Comparison of ENCODE assay signal across 15 cellular contexts in genomic region chr1:104878203-104878911, GRCh38.
DNase-seq lines count a peak whose midpoint lies in the region; ATAC-seq, FAIRE-seq and TF ChIP-seq lines count a peak whose summit lies in the region.
"Had no signal": no experiment of that assay in that cellular context is flagged by ENCODE, and none has a peak within 500 bp of the region (broad histone marks: within the 10 kb centered on the region; RNA-seq: fewer than 3 reads in every experiment).

No MANE protein-coding gene starts in this region.

- in situ Hi-C loops in HepG2 (cut with HindIII; ENCODE audit: extremely low pct_ligation_motif_present, low pct_unique_long_range_greater_than_20kb), result no loop called here

- no peaks in the 10 kb centered on the region for H3K79me1 ChIP-seq in H1 (ENCODE audit: low read depth, low read length)

- peak; percentile 3 for DNase-seq in HepG2 (ENCODE audit: low spot score)
- no peak for DNase-seq in right lobe of liver
- DNase-seq in NAMALWA (ENCODE audit: low spot score), result peak; percentile 46
- DNase-seq in H1 (ENCODE audit: low read depth in 1 of 2, low spot score in 2 of 2), result peak; percentile 17 to 53
- DNase-seq in iPS-NIHi7 (ENCODE audit: extremely low spot score), result no peak
- DNase-seq in LoVo (ENCODE audit: low spot score), result no peak
- DNase-seq in NOMO-1 treated with DMSO at 0.1 percent for 48 hours (lab: John Stamatoyannopoulos, UW; ENCODE audit: unreplicated experiment), result no peak
- DNase-seq: activated CD4-positive, alpha-beta T cell treated with anti-CD3 and anti-CD28 coated beads for 36 hours; anterior cingulate cortex; IMR-90; NCI-H187; NK-92 treated with Interleukin-12 subunit alpha and Interleukin-12 subunit beta, amount 100 ng/mL, for 24 hours; stimulated activated CD4-positive, alpha-beta T cell treated with anti-CD3 and anti-CD28 coated beads, Interleukin-4, amount 100 ng/mL, for 4 hours; stimulated activated naive B cell treated with anti-CD40 and anti-IgM and Interleukin-4, amounts not matched to agents 10 μg/mL and 1 μg/mL and 100 μg/mL, for 72 hours had no signal

- no peak for TF ChIP-seq RAD21 in HepG2 (CRISPR knock-in tag; IDR thresholded peaks at IDR 0.05)
- peak; percentile 63 to 68 for TF ChIP-seq RAD21 in H1 (IDR thresholded peaks at IDR 0.05 in 1 of 2, conservative IDR thresholded peaks at IDR 0.05 in 1 of 2; ENCODE audit: low read depth in 2 of 2, low read length in 2 of 2)

- H3K4me3 ChIP-seq in HepG2 (replicated peaks in 1 of 3; ENCODE audit: insufficient read depth in 1 of 3, low read depth in 2 of 3, low read length in 3 of 3), result no peak overlapping the region
- H3K4me3 ChIP-seq in right lobe of liver, result no peak overlapping the region
- H3K4me3 ChIP-seq in H1 (ENCODE audit: extremely low read depth in 1 of 4, insufficient read depth in 2 of 4, low read depth in 3 of 4, low read length in 4 of 4), result no peak overlapping the region

- H3K79me2 ChIP-seq in HepG2 (ENCODE audit: insufficient read depth, low read length), result no peaks in the 10 kb centered on the region
- no peaks in the 10 kb centered on the region for H3K79me2 ChIP-seq in H1 (ENCODE audit: control insufficient read depth in 1 of 2, insufficient read depth in 2 of 2, low read length in 2 of 2)

- TF ChIP-seq EP300 in HepG2 (IDR thresholded peaks at IDR 0.05; ENCODE audit: low read depth in 2 of 2, low read length in 2 of 2), result no peak
- TF ChIP-seq EP300 in HepG2 (CRISPR knock-in tag; IDR thresholded peaks at IDR 0.05; ENCODE audit: borderline replicate concordance), result no peak
- no peak for TF ChIP-seq EP300 in H1 (IDR thresholded peaks at IDR 0.05; ENCODE audit: borderline replicate concordance in 1 of 2, low read depth in 2 of 2, low read length in 2 of 2)

- no peak overlapping the region for H2BK5ac ChIP-seq in H1 (ENCODE audit: low read depth, low read length)

- H2BK12ac ChIP-seq in H1 (ENCODE audit: low read depth, low read length), result no peak overlapping the region

- ATAC-seq in HepG2 (peak; percentile 75), right lobe of liver (no peak), HG03442 (IDR thresholded peaks at IDR 0.05; ENCODE audit: unreplicated experiment) (no peak)
- ATAC-seq: activated CD4-positive, alpha-beta T cell treated with anti-CD3 and anti-CD28 coated beads for 36 hours; stimulated activated naive B cell treated with anti-CD40 and anti-IgM and Interleukin-4, amounts not matched to agents 10 μg/mL and 1 μg/mL and 100 μg/mL, for 72 hours had no signal

- H2AFZ ChIP-seq in HepG2 (ENCODE audit: low read length), result no peak overlapping the region
- no peak overlapping the region for H2AFZ ChIP-seq in H1 (ENCODE audit: low read length)

- H3K18ac ChIP-seq in H1 (ENCODE audit: extremely low read depth, low read length), result no peak overlapping the region

- BruUV-seq in HepG2 (replicated peaks; lab: Mats Ljungman, UMichigan), result no TSS peak

- H2BK15ac ChIP-seq in H1 (ENCODE audit: low read length), result no peak overlapping the region

- FAIRE-seq in HepG2 (lab: Jason Lieb, UNC) (no peak), H1 (lab: Jason Lieb, UNC) (no peak)

- no peak overlapping the region for H3K27ac ChIP-seq in HepG2 (ENCODE audit: extremely low read length, insufficient read depth, low read length)
- no peak overlapping the region for H3K27ac ChIP-seq in right lobe of liver
- no peak overlapping the region for H3K27ac ChIP-seq in H1 (ENCODE audit: low read depth, low read length)

- no peak for TF ChIP-seq POLR2A in HepG2 (IDR thresholded peaks at IDR 0.05; ENCODE audit: insufficient read depth in 1 of 2, low read depth in 2 of 2, low read length in 2 of 2)
- TF ChIP-seq POLR2A in right lobe of liver (IDR thresholded peaks at IDR 0.05), result no peak
- TF ChIP-seq POLR2A in H1 (IDR thresholded peaks at IDR 0.05; ENCODE audit: control extremely low read depth in 1 of 2, low read depth in 2 of 2, low read length in 2 of 2), result no peak

- TF ChIP-seq CTCF in HepG2 (CRISPR knock-in tag; IDR thresholded peaks at IDR 0.05) (peak; percentile 51), right lobe of liver (IDR thresholded peaks at IDR 0.05) (no peak), H1 (IDR thresholded peaks at IDR 0.05; ENCODE audit: control extremely low read depth in 1 of 3, insufficient read depth in 1 of 3, low read depth in 1 of 3, low read length in 3 of 3) (peak; percentile 58 to 66 (median 61))

- 26% methylated on average over 2 of the region's 5 CpGs for WGBS in HepG2 (ENCODE audit: low lambda C conversion rate)
- 28% methylated on average over 3 of the region's 5 CpGs for WGBS in right lobe of liver (ENCODE audit: insufficient coverage, low coverage, low lambda C conversion rate, missing lambda C conversion rate)
- WGBS in H1 (ENCODE audit: extremely low coverage in 1 of 2, insufficient coverage in 1 of 2, insufficient read length in 1 of 2, insufficient replicate concordance in 2 of 2, low coverage in 1 of 2, low lambda C conversion rate in 2 of 2, missing lambda C conversion rate in 1 of 2), 2 experiments, result 67% methylated on average over 5 of the region's 5 CpGs; no CpG with 5 or more reads in 1 of the 2 experiments

- no peak overlapping the region for H4K8ac ChIP-seq in H1 (ENCODE audit: extremely low read depth, insufficient read depth, low read length)

- POLR2A ChIA-PET in HepG2 (lab: Yijun Ruan, JAX) (no interaction called here), H1 (lab: Charles Lee; ENCODE audit: partially characterized antibody) (no interaction called here)

- H4K20me1 ChIP-seq in HepG2 (ENCODE audit: insufficient read depth, low read length), result no peaks in the 10 kb centered on the region
- no peaks in the 10 kb centered on the region for H4K20me1 ChIP-seq in H1 (replicated peaks in 1 of 2; ENCODE audit: control insufficient read depth in 1 of 2, insufficient read depth in 2 of 2, low read length in 2 of 2)

- H4K91ac ChIP-seq in H1 (replicated peaks; ENCODE audit: insufficient read length, low read length), result no peak overlapping the region

- H3K27me3 ChIP-seq in HepG2 (ENCODE audit: control insufficient read depth in 1 of 2, insufficient read depth in 2 of 2, low read length in 2 of 2), result no peaks in the 10 kb centered on the region
- no peaks in the 10 kb centered on the region for H3K27me3 ChIP-seq in right lobe of liver
- H3K27me3 ChIP-seq in H1 (replicated peaks in 1 of 4; ENCODE audit: control insufficient read depth in 3 of 4, extremely low read depth in 1 of 4, insufficient read depth in 3 of 4, low read length in 3 of 4), result no peaks in the 10 kb centered on the region

- H2AK5ac ChIP-seq in H1 (ENCODE audit: low read depth, low read length), result no peak overlapping the region

- H2BK120ac ChIP-seq in H1 (replicated peaks; ENCODE audit: low read depth, low read length), result no peak overlapping the region

- intact Hi-C loops in HepG2 (cut with micrococcal nuclease; ENCODE audit: unreplicated experiment), result loop anchor here (5.0 kb wide), 1 partner anchor 259 kb away; no protein-coding TSS in a partner anchor
- intact Hi-C loops in right lobe of liver (cut with DNase I), result no loop called here

- no peak overlapping the region for H4K5ac ChIP-seq in H1 (ENCODE audit: insufficient read length, low read depth, low read length)

- no peak overlapping the region for H3K14ac ChIP-seq in H1 (ENCODE audit: insufficient read length)

- H3K36me3 ChIP-seq in HepG2 (replicated peaks in 1 of 2; ENCODE audit: control insufficient read depth in 1 of 2, insufficient read depth in 2 of 2, low read length in 2 of 2), result no peaks in the 10 kb centered on the region
- no peaks in the 10 kb centered on the region for H3K36me3 ChIP-seq in right lobe of liver
- H3K36me3 ChIP-seq in H1 (ENCODE audit: control insufficient read depth in 2 of 4, insufficient read depth in 4 of 4, low read length in 3 of 4), result no peaks in the 10 kb centered on the region

- H2BK20ac ChIP-seq in H1 (ENCODE audit: low read length), result no peak overlapping the region

- CTCF ChIA-PET in HepG2 (lab: Yijun Ruan, JAX; ENCODE audit: low intra/inter-chr PET ratio, low total read pairs) (no interaction called here), H1 (lab: Charles Lee; ENCODE audit: partially characterized antibody) (interaction anchor here (0.6 to 1.3 kb wide), 9 partner anchors 12 to 338 kb away, joined by 3 to 6 read pairs (median 3); no protein-coding TSS in a partner anchor)

- no peak overlapping the region for H3K4ac ChIP-seq in H1 (replicated peaks; ENCODE audit: insufficient read length, low read depth, low read length)

- H3K23ac ChIP-seq in H1 (ENCODE audit: insufficient read length), result no peak overlapping the region

- H3K9ac ChIP-seq in HepG2 (ENCODE audit: insufficient read depth, low read depth, low read length), result no peak overlapping the region
- no peak overlapping the region for H3K9ac ChIP-seq in H1 (replicated peaks in 1 of 4; ENCODE audit: extremely low read depth in 1 of 4, low read depth in 3 of 4, low read length in 3 of 4)

- no peak overlapping the region for H3K4me2 ChIP-seq in HepG2 (ENCODE audit: low read depth, low read length)
- H3K4me2 ChIP-seq in H1 (ENCODE audit: insufficient read depth in 1 of 2, low read depth in 2 of 2, low read length in 2 of 2), result no peak overlapping the region

- H3K23me2 ChIP-seq in H1 (ENCODE audit: low read depth, low read length), result no peaks in the 10 kb centered on the region

- H3K56ac ChIP-seq in H1 (replicated peaks; ENCODE audit: insufficient read length, low read depth, low read length), result no peak overlapping the region

- H3K9me3 ChIP-seq in HepG2 (ENCODE audit: low read length), result no peaks in the 10 kb centered on the region
- no peaks in the 10 kb centered on the region for H3K9me3 ChIP-seq in right lobe of liver
- H3K9me3 ChIP-seq in H1 (ENCODE audit: insufficient read depth in 2 of 2, low read depth in 1 of 2, low read length in 1 of 2), result no peaks in the 10 kb centered on the region

- H3K4me1 ChIP-seq in HepG2 (ENCODE audit: insufficient read depth, low read length) (no peaks in the 10 kb centered on the region), right lobe of liver (no peaks in the 10 kb centered on the region), H1 (replicated peaks in 1 of 4; ENCODE audit: control insufficient read depth in 3 of 4, insufficient read depth in 4 of 4, low read length in 3 of 4) (no peaks in the 10 kb centered on the region)

TF ChIP-seq in HepG2, 621 proteins besides CTCF, POLR2A, EP300 and RAD21 (continues in another document):
- TF ChIP-seq STAG1 (CRISPR knock-in tag; IDR thresholded peaks at IDR 0.05), result peak; percentile 35; the same call in 1 of the 2 replicates
- no peak for TF ChIP-seq ZBTB21 (CRISPR knock-in tag; IDR thresholded peaks at IDR 0.05)
- TF ChIP-seq ZNF614 (CRISPR knock-in tag; IDR thresholded peaks at IDR 0.05; ENCODE audit: borderline replicate concordance), result no peak
- no peak for TF ChIP-seq KLF13 (CRISPR knock-in tag; IDR thresholded peaks at IDR 0.05)
- TF ChIP-seq KDM6A (CRISPR knock-in tag; IDR thresholded peaks at IDR 0.05; ENCODE audit: low read depth), result no peak

TF ChIP-seq in H1, 55 proteins besides CTCF, POLR2A, EP300 and RAD21 (continues in another document):
- TF ChIP-seq BRCA1 (IDR thresholded peaks at IDR 0.05; ENCODE audit: low read depth, low read length) (no peak), ASH2L (IDR thresholded peaks at IDR 0.05; ENCODE audit: low read length) (no peak), POLR2AphosphoS5 (IDR thresholded peaks at IDR 0.05; ENCODE audit: low read depth, low read length) (no peak), SIRT6 (IDR thresholded peaks at IDR 0.05; ENCODE audit: low read length) (no peak), TAF1 (IDR thresholded peaks at IDR 0.05; ENCODE audit: low read depth, low read length) (no peak), CHD1 (IDR thresholded peaks at IDR 0.05; ENCODE audit: low read depth, low read length) (no peak)

Comparison
In these comparisons a context has a peak if more than half of its experiments do, and no peak if none do; other contexts are left out.
1. DNase-seq: peak in HepG2 (single experiment), NAMALWA (single experiment) and H1 (2 of 2); none in right lobe of liver (0 of 3), iPS-NIHi7 (single experiment), LoVo (single experiment) and NOMO-1 treated with DMSO at 0.1 percent for 48 hours (single experiment).
2. CTCF ChIP-seq: peak in HepG2 (single experiment) and H1 (3 of 3); none in right lobe of liver (0 of 4).
3. Of the 41 proteins assayed by ChIP-seq in both HepG2 and H1: peak only in HepG2: none; only in H1: RAD21; in both: CTCF; in neither: 39.